Comparison of ENCODE assay signal across 9 cellular contexts in the genomic region with DNA sequence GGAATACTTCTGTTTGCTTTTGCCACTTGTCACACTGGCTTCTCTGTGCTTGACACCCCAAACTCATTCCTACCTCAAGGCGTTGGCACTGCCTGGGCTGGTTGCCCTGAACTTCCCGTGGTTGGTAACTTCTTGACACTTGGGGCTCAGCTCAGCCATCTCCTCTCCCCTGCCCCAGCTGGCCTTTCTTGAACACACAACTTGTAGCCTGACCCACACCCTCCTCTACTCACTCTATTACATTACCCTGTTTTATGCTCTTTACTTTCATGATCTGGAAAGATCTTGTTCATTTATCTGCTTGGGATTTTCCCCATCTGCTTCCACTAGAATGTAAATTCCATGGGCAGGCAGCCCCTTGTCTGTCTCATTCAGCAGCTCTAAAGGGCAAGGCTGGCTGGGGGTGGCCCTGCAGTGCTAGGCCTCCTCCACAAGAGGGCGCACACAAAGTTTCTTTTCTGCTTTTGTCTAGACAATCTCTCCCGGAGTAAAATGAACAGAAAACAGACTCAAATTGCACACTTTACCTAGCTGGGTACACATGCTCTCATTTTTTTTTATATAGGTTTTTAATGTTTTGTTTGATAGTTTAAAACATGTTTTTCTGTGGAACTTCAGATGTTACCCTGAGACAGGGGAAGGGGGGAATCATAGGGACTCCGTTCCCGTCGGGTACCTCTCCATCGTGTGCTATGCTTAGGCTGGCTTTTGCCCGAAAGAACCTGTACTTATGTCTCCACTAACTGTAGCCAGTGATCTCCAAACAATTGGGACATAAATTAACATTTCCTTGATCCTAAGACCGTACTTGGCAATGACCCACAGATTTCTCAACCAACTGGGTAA. TPM values are rescaled to one million over a fixed set of nuclear protein-coding genes. Genes with fewer than 3 reads are reported as not detected.
DNase-seq lines count a peak whose midpoint lies in the region; ATAC-seq and TF ChIP-seq lines count a peak whose summit lies in the region.
"Had no signal": no experiment of that assay in that cellular context is flagged by ENCODE, and none has a peak within 500 bp of the region (broad histone marks: within the 10 kb centered on the region; RNA-seq: fewer than 3 reads in every experiment).

No MANE protein-coding gene starts in this region.

- CTCF ChIA-PET in mammary epithelial cell (lab: Charles Lee; ENCODE audit: low non-redundant PET), result interaction anchor here (0.5 to 0.7 kb wide), 8 partner anchors 19 to 584 kb away, joined by 3 to 5 read pairs (median 3); no protein-coding TSS in a partner anchor

- TF ChIP-seq CTCF in VCaP (conservative IDR thresholded peaks at IDR 0.05) (peak; percentile 96), mammary epithelial cell (conservative IDR thresholded peaks at IDR 0.05 in 1 of 2, IDR thresholded peaks at IDR 0.05 in 1 of 2; ENCODE audit: extremely low read depth in 1 of 2, insufficient read depth in 1 of 2, low read depth in 1 of 2, low read length in 2 of 2) (peak; percentile 95 to 98)

- BruUV-seq in mammary epithelial cell (replicated peaks; lab: Mats Ljungman, UMichigan), result no TSS peak

- ATAC-seq in left colon (peak; percentile 23), HG03139 (IDR thresholded peaks at IDR 0.05; ENCODE audit: unreplicated experiment) (no peak)

- no peaks in the 10 kb centered on the region for H4K20me1 ChIP-seq in GM23248 (ENCODE audit: insufficient read depth)
- H4K20me1 ChIP-seq in mammary epithelial cell (ENCODE audit: insufficient read depth, low read length), result no peaks in the 10 kb centered on the region

- no peak overlapping the region for H2AFZ ChIP-seq in GM23248
- H2AFZ ChIP-seq in mammary epithelial cell (ENCODE audit: low read depth, low read length), result no peak overlapping the region

- no peaks in the 10 kb centered on the region for H3K9me2 ChIP-seq in GM23248 (ENCODE audit: insufficient read depth)

- dilution Hi-C loops in mammary epithelial cell (cut with HindIII; ENCODE audit: low sequenced_read_pairs), result no loop called here

- intact Hi-C loops in mammary epithelial cell (cut with micrococcal nuclease) (loop anchor here (5.0 to 10.0 kb wide), 4 partner anchors 85 to 825 kb away; a partner anchor contains a TSS), left colon (cut with DNase I, micrococcal nuclease) (loop anchor here in 1 of 2 donors (10.0 kb wide), 1 partner anchor 668 kb away; no protein-coding TSS in a partner anchor)

- H3K36me3 ChIP-seq in GM23248 (ENCODE audit: low read depth) (no peaks in the 10 kb centered on the region), mammary epithelial cell (ENCODE audit: insufficient read depth, low read length) (no peaks in the 10 kb centered on the region)

- H3K9me3 ChIP-seq in GM23248 (ENCODE audit: low read depth) (no peaks in the 10 kb centered on the region), mammary epithelial cell (replicated peaks; ENCODE audit: insufficient read depth, low read length) (no peaks in the 10 kb centered on the region)

- DNase-seq in EH (ENCODE audit: low read depth) (peak; percentile 58), GM23248 (peak; percentile 57), NCI-H146 (lab: John Stamatoyannopoulos, UW) (peak; percentile 43), mammary epithelial cell (peak; percentile 34), left colon (peak in 1 of 2 donors; percentile 62)
- peak; percentile 65 for DNase-seq in stimulated activated CD4-positive, alpha-beta T cell treated with anti-CD3 and anti-CD28 coated beads, Interleukin-4, amount 100 ng/mL, for 24 hours

- H3K79me2 ChIP-seq in GM23248 (ENCODE audit: insufficient read depth) (no peaks in the 10 kb centered on the region), mammary epithelial cell (ENCODE audit: insufficient read depth, low read length) (no peaks in the 10 kb centered on the region)

- no peak overlapping the region for H3K4me3 ChIP-seq in GM23248
- H3K4me3 ChIP-seq in mammary epithelial cell (replicated peaks in 1 of 3; ENCODE audit: insufficient read depth in 1 of 3, low read depth in 2 of 3, low read length in 3 of 3), result no peak overlapping the region

- WGBS in GM23248 (ENCODE audit: low coverage in 1 of 2, low lambda C conversion rate in 2 of 2, missing lambda C conversion rate in 2 of 2), 2 experiments, result 45 to 46% methylated on average over 10 of the region's 10 CpGs
- WGBS in mammary epithelial cell (ENCODE audit: low coverage, missing lambda C conversion rate), result 59% methylated on average over 10 of the region's 10 CpGs

- in situ Hi-C loops in GM23248 (cut with MboI), result loop anchor here (10.0 kb wide), 2 partner anchors 238 to 468 kb away; no protein-coding TSS in a partner anchor
- in situ Hi-C loops in mammary epithelial cell (cut with MboI; ENCODE audit: low sequenced_read_pairs in 2 of 2), result loop anchor here in 1 of 2 donors (10.0 kb wide), 1 partner anchor 238 kb away; no protein-coding TSS in a partner anchor

- H3K4me2 ChIP-seq in GM23248 (ENCODE audit: unreplicated experiment) (no peak overlapping the region), mammary epithelial cell (ENCODE audit: insufficient read depth, low read depth, low read length) (no peak overlapping the region)

- H3F3A ChIP-seq in GM23248 (ENCODE audit: insufficient read depth), result peaks cover 32% of the 10 kb centered on the region

- H3K4me1 ChIP-seq in GM23248 (ENCODE audit: insufficient read depth), result peaks cover 30% of the 10 kb centered on the region
- H3K4me1 ChIP-seq in mammary epithelial cell (ENCODE audit: insufficient read depth, low read length), result peaks cover 20% of the 10 kb centered on the region

- H3K27ac ChIP-seq in GM23248, result no peak overlapping the region
- no peak overlapping the region for H3K27ac ChIP-seq in VCaP
- no peak overlapping the region for H3K27ac ChIP-seq in mammary epithelial cell (ENCODE audit: insufficient read depth, low read depth, low read length)

- no peaks in the 10 kb centered on the region; the same call in 1 of the 2 replicates for H3K27me3 ChIP-seq in GM23248 (replicated peaks; ENCODE audit: insufficient read depth)
- H3K27me3 ChIP-seq in mammary epithelial cell (ENCODE audit: insufficient read depth, low read length), result no peaks in the 10 kb centered on the region

- H3K9ac ChIP-seq in GM23248 (no peak overlapping the region), mammary epithelial cell (ENCODE audit: insufficient read depth, low read length) (no peak overlapping the region)

RNA-seq across cellular contexts. Expression of a gene that starts 16.4 kb away (rescaled TPM):
- total RNA-seq in GM23248 (2014; rRNA removed; shearing (Covaris generic)), result not detected in 2 replicates
- polyA plus RNA-seq in GM23248 (2016; fragmentation: Nextera tagmentation; extraction: Ambion mirVana) (not detected in 2 replicates), mammary epithelial cell (not detected)
- total RNA-seq in mammary epithelial cell (not detected), left colon (under 1 TPM in 1 of 2 donors, not detected in 1; 0.11 TPM)
- not detected for polyA minus RNA-seq in mammary epithelial cell
- total RNA-seq: aorta had no signal
- polyA plus RNA-seq: aorta had no signal

RNA-seq across cellular contexts. Expression of a gene that starts 40.0 kb away (rescaled TPM):
- total RNA-seq in GM23248 (2014; rRNA removed; shearing (Covaris generic)), result 10.9 and 11.0 TPM in 2 replicates
- polyA plus RNA-seq in GM23248 (2016; fragmentation: Nextera tagmentation; extraction: Ambion mirVana), result 11.6 and 12.5 TPM in 2 replicates
- total RNA-seq in mammary epithelial cell, result 10 to 100 TPM; 17.9 to 23.2 TPM
- 12.1 TPM for polyA plus RNA-seq in mammary epithelial cell
- 10.1 TPM for polyA minus RNA-seq in mammary epithelial cell
- total RNA-seq in left colon, result 10 to 100 TPM; 30.5 to 32.9 TPM
